8 cellular contexts compared by ENCODE assay signal in genomic region chr19:49056101-49056901, GRCh38. TPM values are rescaled to one million over a fixed set of nuclear protein-coding genes. Genes with fewer than 3 reads are reported as not detected.
DNase-seq lines count a peak whose midpoint lies in the region; ATAC-seq and TF ChIP-seq lines count a peak whose summit lies in the region.

No MANE protein-coding gene starts in this region.

- H3K4me1 Mint-ChIP-seq in activated T-cell treated with anti-CD3 and anti-CD28 coated beads, Interleukin-2, amount 50 U/mL, for 72 hours (ENCODE audit: low read depth) = peaks cover 25% of the 10 kb centered on the region
- H3K4me1 Mint-ChIP-seq in natural killer cell treated with Interleukin-12 subunit alpha and Interleukin-12 subunit beta and Interleukin-15 and Interleukin-18, amount 100 ng/mL, for 72 hours (ENCODE audit: low read depth in 2 of 2) = peaks cover 13 to 15% of the 10 kb centered on the region in 2 donors

- H3K27me3 ChIP-seq in transverse colon = peaks cover 50% of the 10 kb centered on the region

- no peaks in the 10 kb centered on the region for H3K9me3 ChIP-seq in transverse colon

- ATAC-seq in activated T-cell treated with anti-CD3 and anti-CD28 coated beads, Interleukin-2, amount 50 U/mL, for 72 hours (replicated peaks in 1 of 2) = peak; percentile 79 to 87
- ATAC-seq in natural killer cell treated with Interleukin-12 subunit alpha and Interleukin-12 subunit beta and Interleukin-15 and Interleukin-18, amount 100 ng/mL, for 72 hours = peak; percentile 81 to 89
- ATAC-seq in HG03196 (IDR thresholded peaks at IDR 0.05; ENCODE audit: unreplicated experiment) = no peak

- TF ChIP-seq POLR2A in transverse colon (IDR thresholded peaks at IDR 0.05) = no peak

- no peaks in the 10 kb centered on the region for H3K9me3 Mint-ChIP-seq in activated T-cell treated with anti-CD3 and anti-CD28 coated beads, Interleukin-2, amount 50 U/mL, for 72 hours
- H3K9me3 Mint-ChIP-seq in natural killer cell treated with Interleukin-12 subunit alpha and Interleukin-12 subunit beta and Interleukin-15 and Interleukin-18, amount 100 ng/mL, for 72 hours = no peaks in the 10 kb centered on the region

- H3K36me3 Mint-ChIP-seq in activated T-cell treated with anti-CD3 and anti-CD28 coated beads, Interleukin-2, amount 50 U/mL, for 72 hours (ENCODE audit: insufficient read depth in 2 of 2) = no peaks in the 10 kb centered on the region
- H3K36me3 Mint-ChIP-seq in natural killer cell treated with Interleukin-12 subunit alpha and Interleukin-12 subunit beta and Interleukin-15 and Interleukin-18, amount 100 ng/mL, for 72 hours = no peaks in the 10 kb centered on the region

- peak overlapping the region; percentile 50 for H3K4me3 ChIP-seq in fibroblast of mammary gland (ENCODE audit: control insufficient read depth, low read depth, low read length)
- peak overlapping the region; percentile 13 to 52 (median 38) for H3K4me3 ChIP-seq in transverse colon

- H3K4me3 Mint-ChIP-seq in activated T-cell treated with anti-CD3 and anti-CD28 coated beads, Interleukin-2, amount 50 U/mL, for 72 hours = peak overlapping the region; percentile 85 to 91
- peak overlapping the region; percentile 82 for H3K4me3 Mint-ChIP-seq in natural killer cell treated with Interleukin-12 subunit alpha and Interleukin-12 subunit beta and Interleukin-15 and Interleukin-18, amount 100 ng/mL, for 72 hours

- H3K4me1 ChIP-seq in transverse colon = peaks cover 9 to 25% (median 18%) of the 10 kb centered on the region in 4 donors

- 1% methylated on average over 55 of the region's 63 CpGs; no CpG with 5 or more reads in 1 of the 2 donors for WGBS in transverse colon (ENCODE audit: low coverage in 1 of 2), 2 donors

- TF ChIP-seq EP300 in transverse colon (IDR thresholded peaks at IDR 0.05; ENCODE audit: low read depth) = no peak

- in situ Hi-C loops in transverse colon (cut with MboI; ENCODE audit: low pct_ligation_motif_present in 1 of 4, low pct_unique_long_range_greater_than_20kb in 1 of 4, low sequenced_read_pairs in 3 of 4) = no loop called here

- H3K27me3 Mint-ChIP-seq in activated T-cell treated with anti-CD3 and anti-CD28 coated beads, Interleukin-2, amount 50 U/mL, for 72 hours (ENCODE audit: low read depth) = peaks cover 49% of the 10 kb centered on the region
- H3K27me3 Mint-ChIP-seq in natural killer cell treated with Interleukin-12 subunit alpha and Interleukin-12 subunit beta and Interleukin-15 and Interleukin-18, amount 100 ng/mL, for 72 hours = peaks cover 23 to 32% of the 10 kb centered on the region in 2 donors

- DNase-seq in NCI-H524 (lab: John Stamatoyannopoulos, UW) = peak; percentile 27 to 63
- DNase-seq in NCI-H524 treated with DMSO at 0.1 percent for 48 hours (lab: John Stamatoyannopoulos, UW) = no peak
- peak; percentile 78 for DNase-seq in NCI-H82 (lab: John Stamatoyannopoulos, UW)
- peak; percentile 61 to 70 for DNase-seq in activated T-cell treated with anti-CD3 and anti-CD28 coated beads, Interleukin-2, amount 50 U/mL, for 72 hours
- peak; percentile 21 for DNase-seq in fibroblast of mammary gland (ENCODE audit: low read depth)
- DNase-seq in natural killer cell treated with Interleukin-12 subunit alpha and Interleukin-12 subunit beta and Interleukin-15 and Interleukin-18, amount 100 ng/mL, for 72 hours (ENCODE audit: low spot score) = peak; percentile 70
- DNase-seq in transverse colon = peak; percentile 65

- no peak for TF ChIP-seq CTCF in fibroblast of mammary gland (conservative IDR thresholded peaks at IDR 0.05; ENCODE audit: control insufficient read depth, insufficient read depth, low read depth, low read length)
- TF ChIP-seq CTCF in transverse colon (IDR thresholded peaks at IDR 0.05) = peak in 4 of 5 experiments; percentile 14 to 40 (median 24)

- no peaks in the 10 kb centered on the region for H3K36me3 ChIP-seq in transverse colon

- intact Hi-C loops in transverse colon (cut with DNase I; ENCODE audit: low total_unique reads) = no loop called here

- H3K27ac ChIP-seq in transverse colon = no peak overlapping the region

- no peak overlapping the region for H3K27ac Mint-ChIP-seq in activated T-cell treated with anti-CD3 and anti-CD28 coated beads, Interleukin-2, amount 50 U/mL, for 72 hours
- H3K27ac Mint-ChIP-seq in natural killer cell treated with Interleukin-12 subunit alpha and Interleukin-12 subunit beta and Interleukin-15 and Interleukin-18, amount 100 ng/mL, for 72 hours = no peak overlapping the region

RNA-seq across cellular contexts. Expression of gene CGB7, which starts 1.2 kb away (rescaled TPM):
- total RNA-seq in activated T-cell treated with anti-CD3 and anti-CD28 coated beads, Interleukin-2, amount 50 U/mL, for 72 hours = not detected
- not detected for total RNA-seq in natural killer cell treated with Interleukin-12 subunit alpha and Interleukin-12 subunit beta and Interleukin-15 and Interleukin-18, amount 100 ng/mL, for 72 hours
- under 1 TPM in 1 of 4 donors, not detected in 3; 0.20 TPM for total RNA-seq in transverse colon

RNA-seq across cellular contexts. Expression of gene CGB8, which starts 7.4 kb away (rescaled TPM):
- not detected for total RNA-seq in activated T-cell treated with anti-CD3 and anti-CD28 coated beads, Interleukin-2, amount 50 U/mL, for 72 hours
- total RNA-seq in natural killer cell treated with Interleukin-12 subunit alpha and Interleukin-12 subunit beta and Interleukin-15 and Interleukin-18, amount 100 ng/mL, for 72 hours = not detected
- total RNA-seq in transverse colon = not detected

RNA-seq across cellular contexts. Expression of gene NTF4, which starts 8.3 kb away (rescaled TPM):
- total RNA-seq in activated T-cell treated with anti-CD3 and anti-CD28 coated beads, Interleukin-2, amount 50 U/mL, for 72 hours = not detected
- total RNA-seq in natural killer cell treated with Interleukin-12 subunit alpha and Interleukin-12 subunit beta and Interleukin-15 and Interleukin-18, amount 100 ng/mL, for 72 hours = not detected
- total RNA-seq in transverse colon = not detected

RNA-seq across cellular contexts. Expression of gene CGB5, which starts 12.7 kb away (rescaled TPM):
- total RNA-seq in activated T-cell treated with anti-CD3 and anti-CD28 coated beads, Interleukin-2, amount 50 U/mL, for 72 hours = not detected
- total RNA-seq in natural killer cell treated with Interleukin-12 subunit alpha and Interleukin-12 subunit beta and Interleukin-15 and Interleukin-18, amount 100 ng/mL, for 72 hours = not detected
- not detected for total RNA-seq in transverse colon

RNA-seq across cellular contexts. Expression of gene KCNA7, which starts 16.2 kb away (rescaled TPM):
- not detected for total RNA-seq in activated T-cell treated with anti-CD3 and anti-CD28 coated beads, Interleukin-2, amount 50 U/mL, for 72 hours
- total RNA-seq in natural killer cell treated with Interleukin-12 subunit alpha and Interleukin-12 subunit beta and Interleukin-15 and Interleukin-18, amount 100 ng/mL, for 72 hours = not detected
- total RNA-seq in transverse colon = under 1 TPM in 1 of 4 donors, not detected in 3; 0.14 TPM
